27 cellular contexts compared by ENCODE assay signal in genomic region chr3:169674090-169674489, GRCh38. TPM values are rescaled to one million over a fixed set of nuclear protein-coding genes. Genes with fewer than 3 reads are reported as not detected.
"Had no signal": no experiment of that assay in that cellular context is flagged by ENCODE, and none has a peak within 500 bp of the region (broad histone marks: within the 10 kb centered on the region; RNA-seq: fewer than 3 reads in every experiment).

No MANE protein-coding gene starts in this region.

- H3K27me3 ChIP-seq: pancreas, testis, vagina had no signal

- H3K4me3 ChIP-seq: left lung, lower lobe of right lung, pancreas, prostate gland, skin epidermis, stomach, testis, thyroid gland, transverse colon, upper lobe of left lung, vagina had no signal

- H3K4me1 ChIP-seq: pancreas, prostate gland had no signal

- DNase-seq: left colon; left lung; lower lobe of right lung; mammary epithelial cell; mesenchymal stem cell; naive thymus-derived CD8-positive, alpha-beta T cell; nucleus accumbens; pancreas; posterior cingulate gyrus; retina; right cardiac atrium; stimulated activated CD4-positive, alpha-beta T cell treated with anti-CD3 and anti-CD28 coated beads, Interleukin-12 subunit alpha, Interleukin-12 subunit beta, amount 100 ng/mL, for 4 hours; stimulated activated CD4-positive, alpha-beta T cell treated with anti-CD3 and anti-CD28 coated beads, Interleukin-15, amount 100 ng/mL, for 24 hours; stimulated activated CD4-positive, alpha-beta T cell treated with anti-CD3 and anti-CD28 coated beads, Interleukin-2, amount 100 ng/mL, for 24 hours; stimulated activated CD4-positive, alpha-beta T cell treated with anti-CD3 and anti-CD28 coated beads, Interleukin-4, amount 100 ng/mL, for 1 hour; stimulated activated naive B cell treated with anti-CD40 and anti-IgM and Interleukin-4, amounts not matched to agents 10 μg/mL and 1 μg/mL and 100 μg/mL, for 72 hours; stimulated activated naive CD8-positive, alpha-beta T cell treated with anti-CD3 and anti-CD28 coated beads, Interleukin-15, Interleukin-2, amounts not matched to agents 100 U/mL and 50 U/mL, for 24 hours; stomach; testis; thyroid gland; transverse colon; upper lobe of left lung had no signal

- H3K9me3 ChIP-seq: pancreas, prostate gland, testis, thyroid gland, vagina had no signal

- ATAC-seq: left colon; left lung; lower lobe of right lung; naive thymus-derived CD8-positive, alpha-beta T cell; pancreas; right cardiac atrium; sciatic nerve; stimulated activated naive B cell treated with anti-CD40 and anti-IgM and Interleukin-4, amounts not matched to agents 10 μg/mL and 1 μg/mL and 100 μg/mL, for 72 hours; stimulated activated naive CD8-positive, alpha-beta T cell treated with anti-CD3 and anti-CD28 coated beads, Interleukin-15, Interleukin-2, amounts not matched to agents 100 U/mL and 50 U/mL, for 24 hours had no signal

- H3K36me3 ChIP-seq: left lung, lower lobe of right lung, pancreas, prostate gland, stomach, thyroid gland, transverse colon, upper lobe of left lung, vagina had no signal

- H3K27ac ChIP-seq: left lung, lower lobe of right lung, pancreas, prostate gland, skin epidermis, stomach, testis, thyroid gland, transverse colon, upper lobe of left lung, vagina had no signal

- FAIRE-seq: keratinocyte, pancreas had no signal

RNA-seq across cellular contexts. Expression of gene MECOM, which starts 10.6 kb away (rescaled TPM):
- total RNA-seq: naive thymus-derived CD8-positive, alpha-beta T cell had no signal
- polyA plus RNA-seq: naive thymus-derived CD8-positive, alpha-beta T cell had no signal
